1 cellular context compared by ENCODE assay signal in the genomic region with DNA sequence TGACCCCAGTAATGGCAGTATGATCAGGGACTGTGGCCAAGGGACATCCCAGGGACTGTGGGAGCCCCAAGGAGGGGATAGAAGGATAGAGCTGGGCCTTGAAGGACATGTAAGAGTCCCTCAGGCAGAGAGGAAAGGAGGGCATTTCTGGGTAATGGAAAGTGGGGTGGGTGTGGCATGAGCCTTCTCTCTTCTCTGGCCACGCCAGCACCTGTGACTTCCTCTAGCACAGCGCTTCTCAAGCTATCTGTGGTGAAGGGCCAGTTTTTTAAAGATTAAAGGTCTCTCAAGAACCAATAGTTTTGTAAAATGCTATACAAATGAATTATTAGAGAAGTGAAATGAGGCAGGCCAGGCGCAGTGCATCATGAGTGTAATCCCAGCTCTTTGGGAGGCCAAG.
TF ChIP-seq lines count a peak whose summit lies in the region.

No MANE protein-coding gene starts in this region.

TF ChIP-seq in WTC11, 78 proteins besides CTCF, POLR2A, EP300 and RAD21 (continued from another document):
- TF ChIP-seq, protein P1, sequence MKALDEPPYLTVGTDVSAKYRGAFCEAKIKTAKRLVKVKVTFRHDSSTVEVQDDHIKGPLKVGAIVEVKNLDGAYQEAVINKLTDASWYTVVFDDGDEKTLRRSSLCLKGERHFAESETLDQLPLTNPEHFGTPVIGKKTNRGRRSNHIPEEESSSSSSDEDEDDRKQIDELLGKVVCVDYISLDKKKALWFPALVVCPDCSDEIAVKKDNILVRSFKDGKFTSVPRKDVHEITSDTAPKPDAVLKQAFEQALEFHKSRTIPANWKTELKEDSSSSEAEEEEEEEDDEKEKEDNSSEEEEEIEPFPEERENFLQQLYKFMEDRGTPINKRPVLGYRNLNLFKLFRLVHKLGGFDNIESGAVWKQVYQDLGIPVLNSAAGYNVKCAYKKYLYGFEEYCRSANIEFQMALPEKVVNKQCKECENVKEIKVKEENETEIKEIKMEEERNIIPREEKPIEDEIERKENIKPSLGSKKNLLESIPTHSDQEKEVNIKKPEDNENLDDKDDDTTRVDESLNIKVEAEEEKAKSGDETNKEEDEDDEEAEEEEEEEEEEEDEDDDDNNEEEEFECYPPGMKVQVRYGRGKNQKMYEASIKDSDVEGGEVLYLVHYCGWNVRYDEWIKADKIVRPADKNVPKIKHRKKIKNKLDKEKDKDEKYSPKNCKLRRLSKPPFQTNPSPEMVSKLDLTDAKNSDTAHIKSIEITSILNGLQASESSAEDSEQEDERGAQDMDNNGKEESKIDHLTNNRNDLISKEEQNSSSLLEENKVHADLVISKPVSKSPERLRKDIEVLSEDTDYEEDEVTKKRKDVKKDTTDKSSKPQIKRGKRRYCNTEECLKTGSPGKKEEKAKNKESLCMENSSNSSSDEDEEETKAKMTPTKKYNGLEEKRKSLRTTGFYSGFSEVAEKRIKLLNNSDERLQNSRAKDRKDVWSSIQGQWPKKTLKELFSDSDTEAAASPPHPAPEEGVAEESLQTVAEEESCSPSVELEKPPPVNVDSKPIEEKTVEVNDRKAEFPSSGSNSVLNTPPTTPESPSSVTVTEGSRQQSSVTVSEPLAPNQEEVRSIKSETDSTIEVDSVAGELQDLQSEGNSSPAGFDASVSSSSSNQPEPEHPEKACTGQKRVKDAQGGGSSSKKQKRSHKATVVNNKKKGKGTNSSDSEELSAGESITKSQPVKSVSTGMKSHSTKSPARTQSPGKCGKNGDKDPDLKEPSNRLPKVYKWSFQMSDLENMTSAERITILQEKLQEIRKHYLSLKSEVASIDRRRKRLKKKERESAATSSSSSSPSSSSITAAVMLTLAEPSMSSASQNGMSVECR (CRISPR knock-in tag; IDR thresholded peaks at IDR 0.05; ENCODE audit: borderline replicate concordance) = no peak
- TF ChIP-seq, protein P2, sequence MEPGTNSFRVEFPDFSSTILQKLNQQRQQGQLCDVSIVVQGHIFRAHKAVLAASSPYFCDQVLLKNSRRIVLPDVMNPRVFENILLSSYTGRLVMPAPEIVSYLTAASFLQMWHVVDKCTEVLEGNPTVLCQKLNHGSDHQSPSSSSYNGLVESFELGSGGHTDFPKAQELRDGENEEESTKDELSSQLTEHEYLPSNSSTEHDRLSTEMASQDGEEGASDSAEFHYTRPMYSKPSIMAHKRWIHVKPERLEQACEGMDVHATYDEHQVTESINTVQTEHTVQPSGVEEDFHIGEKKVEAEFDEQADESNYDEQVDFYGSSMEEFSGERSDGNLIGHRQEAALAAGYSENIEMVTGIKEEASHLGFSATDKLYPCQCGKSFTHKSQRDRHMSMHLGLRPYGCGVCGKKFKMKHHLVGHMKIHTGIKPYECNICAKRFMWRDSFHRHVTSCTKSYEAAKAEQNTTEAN (CRISPR knock-in tag; IDR thresholded peaks at IDR 0.05) = no peak
- TF ChIP-seq, protein P3, sequence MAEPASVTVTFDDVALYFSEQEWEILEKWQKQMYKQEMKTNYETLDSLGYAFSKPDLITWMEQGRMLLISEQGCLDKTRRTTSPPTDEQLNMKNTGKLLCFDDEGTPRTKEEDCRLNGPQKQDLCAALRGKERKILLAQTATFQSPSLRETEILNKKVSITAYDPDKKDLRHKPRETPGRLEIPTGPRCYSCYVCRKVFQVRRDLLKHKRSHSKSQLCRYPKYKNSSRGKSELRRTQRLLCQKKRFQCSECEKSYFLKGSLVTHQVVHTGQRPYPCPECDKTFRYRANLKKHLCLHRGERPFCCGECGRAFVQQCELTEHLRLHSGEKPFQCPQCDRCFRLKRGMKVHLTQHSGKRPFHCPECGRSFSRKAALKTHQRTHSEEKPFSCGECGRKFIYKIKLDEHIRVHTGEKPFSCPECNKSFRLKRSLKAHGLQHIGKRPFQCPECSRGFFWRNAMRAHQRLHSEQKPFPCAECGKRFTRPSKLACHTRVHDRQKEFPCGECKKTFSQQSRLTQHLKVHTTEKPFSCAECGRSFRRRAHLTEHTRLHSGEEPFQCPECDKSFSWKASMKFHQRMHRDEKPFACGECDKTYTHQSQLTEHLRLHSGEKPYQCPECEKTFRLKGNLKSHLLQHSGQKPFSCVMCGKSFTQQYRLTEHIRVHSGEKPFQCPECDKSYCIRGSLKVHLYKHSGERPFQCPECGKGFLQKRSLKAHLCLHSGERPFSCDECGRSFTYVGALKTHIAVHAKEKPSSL (CRISPR knock-in tag; conservative IDR thresholded peaks at IDR 0.05) = no peak
- TF ChIP-seq, protein P4, sequence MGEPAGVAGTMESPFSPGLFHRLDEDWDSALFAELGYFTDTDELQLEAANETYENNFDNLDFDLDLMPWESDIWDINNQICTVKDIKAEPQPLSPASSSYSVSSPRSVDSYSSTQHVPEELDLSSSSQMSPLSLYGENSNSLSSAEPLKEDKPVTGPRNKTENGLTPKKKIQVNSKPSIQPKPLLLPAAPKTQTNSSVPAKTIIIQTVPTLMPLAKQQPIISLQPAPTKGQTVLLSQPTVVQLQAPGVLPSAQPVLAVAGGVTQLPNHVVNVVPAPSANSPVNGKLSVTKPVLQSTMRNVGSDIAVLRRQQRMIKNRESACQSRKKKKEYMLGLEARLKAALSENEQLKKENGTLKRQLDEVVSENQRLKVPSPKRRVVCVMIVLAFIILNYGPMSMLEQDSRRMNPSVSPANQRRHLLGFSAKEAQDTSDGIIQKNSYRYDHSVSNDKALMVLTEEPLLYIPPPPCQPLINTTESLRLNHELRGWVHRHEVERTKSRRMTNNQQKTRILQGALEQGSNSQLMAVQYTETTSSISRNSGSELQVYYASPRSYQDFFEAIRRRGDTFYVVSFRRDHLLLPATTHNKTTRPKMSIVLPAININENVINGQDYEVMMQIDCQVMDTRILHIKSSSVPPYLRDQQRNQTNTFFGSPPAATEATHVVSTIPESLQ (CRISPR knock-in tag; IDR thresholded peaks at IDR 0.05) = no peak
- TF ChIP-seq ZNF121 (CRISPR knock-in tag; IDR thresholded peaks at IDR 0.05) (no peak), JUN (CRISPR knock-in tag; IDR thresholded peaks at IDR 0.05) (no peak), HMGA2 (CRISPR knock-in tag; IDR thresholded peaks at IDR 0.05) (no peak), MYBL2 (CRISPR knock-in tag; IDR thresholded peaks at IDR 0.05) (no peak)
- TF ChIP-seq, protein P5, sequence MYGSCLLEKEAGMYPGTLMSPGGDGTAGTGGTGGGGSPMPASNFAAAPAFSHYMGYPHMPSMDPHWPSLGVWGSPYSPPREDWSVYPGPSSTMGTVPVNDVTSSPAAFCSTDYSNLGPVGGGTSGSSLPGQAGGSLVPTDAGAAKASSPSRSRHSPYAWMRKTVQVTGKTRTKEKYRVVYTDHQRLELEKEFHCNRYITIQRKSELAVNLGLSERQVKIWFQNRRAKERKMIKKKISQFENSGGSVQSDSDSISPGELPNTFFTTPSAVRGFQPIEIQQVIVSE (CRISPR knock-in tag; IDR thresholded peaks at IDR 0.05; ENCODE audit: borderline replicate concordance) = no peak
TF ChIP-seq in WTC11: peak in this region for 0.
